11 cellular contexts compared by ENCODE assay signal in genomic region chr10:100737359-100738054, GRCh38. TPM values are rescaled to one million over a fixed set of nuclear protein-coding genes. Genes with fewer than 3 reads are reported as not detected.
DNase-seq lines count a peak whose midpoint lies in the region; ATAC-seq and TF ChIP-seq lines count a peak whose summit lies in the region.
"Had no signal": no experiment of that assay in that cellular context is flagged by ENCODE, and none has a peak within 500 bp of the region (broad histone marks: within the 10 kb centered on the region; RNA-seq: fewer than 3 reads in every experiment).

No MANE protein-coding gene starts in this region.

- peaks cover 94% of the 10 kb centered on the region for H3K27me3 Mint-ChIP-seq in T-helper 2 cell treated with Interferon-gamma antibody and Interleukin-4, amounts not matched to agents 5 μg/mL and 100 μg/mL, for 36 hours (ENCODE audit: low read depth)
- peaks cover 72% of the 10 kb centered on the region for H3K27me3 Mint-ChIP-seq in activated B cell treated with CpG ODN at 0.5 μM for 24 hours

- POLR2A ChIA-PET in activated B cell treated with CpG ODN at 0.5 μM for 24 hours (lab: Charles Lee) = no interaction called here

- no peak for TF ChIP-seq CTCF in activated B cell treated with CpG ODN at 0.5 μM for 24 hours (IDR thresholded peaks at IDR 0.05)

- CTCF ChIA-PET in activated B cell treated with CpG ODN at 0.5 μM for 24 hours (lab: Charles Lee) = no interaction called here

- H3K4me3 ChIP-seq in iPS-11a (ENCODE audit: low read depth, low read length) = peak overlapping the region; percentile 20
- H3K4me3 ChIP-seq in skin epidermis = peak overlapping the region in 4 of 7 experiments; percentile 5 to 24 (median 15)

- ATAC-seq in activated B cell treated with CpG ODN at 0.5 μM for 24 hours (ENCODE audit: low read depth) = no peak
- ATAC-seq: sciatic nerve had no signal

- H3K36me3 Mint-ChIP-seq in T-helper 2 cell treated with Interferon-gamma antibody and Interleukin-4, amounts not matched to agents 5 μg/mL and 100 μg/mL, for 36 hours (ENCODE audit: low read depth) = peaks cover 2% of the 10 kb centered on the region
- no peaks in the 10 kb centered on the region for H3K36me3 Mint-ChIP-seq in activated B cell treated with CpG ODN at 0.5 μM for 24 hours (ENCODE audit: low read depth)

- no peak overlapping the region for H3K27ac Mint-ChIP-seq in T-helper 2 cell treated with Interferon-gamma antibody and Interleukin-4, amounts not matched to agents 5 μg/mL and 100 μg/mL, for 36 hours
- no peak overlapping the region for H3K27ac Mint-ChIP-seq in activated B cell treated with CpG ODN at 0.5 μM for 24 hours

- no peaks in the 10 kb centered on the region for H3K9me3 Mint-ChIP-seq in T-helper 2 cell treated with Interferon-gamma antibody and Interleukin-4, amounts not matched to agents 5 μg/mL and 100 μg/mL, for 36 hours
- no peaks in the 10 kb centered on the region for H3K9me3 Mint-ChIP-seq in activated B cell treated with CpG ODN at 0.5 μM for 24 hours

- peak overlapping the region; percentile 75 for H3K4me3 Mint-ChIP-seq in T-helper 2 cell treated with Interferon-gamma antibody and Interleukin-4, amounts not matched to agents 5 μg/mL and 100 μg/mL, for 36 hours
- peak overlapping the region; percentile 67 for H3K4me3 Mint-ChIP-seq in activated B cell treated with CpG ODN at 0.5 μM for 24 hours

- peaks cover 6% of the 10 kb centered on the region for H3K4me1 Mint-ChIP-seq in T-helper 2 cell treated with Interferon-gamma antibody and Interleukin-4, amounts not matched to agents 5 μg/mL and 100 μg/mL, for 36 hours (ENCODE audit: low read depth)
- H3K4me1 Mint-ChIP-seq in activated B cell treated with CpG ODN at 0.5 μM for 24 hours = peaks cover 27% of the 10 kb centered on the region

- intact Hi-C loops in activated B cell treated with CpG ODN at 0.5 μM for 24 hours (cut with micrococcal nuclease) = no loop called here

- H3K27ac ChIP-seq in skin epidermis = no peak overlapping the region

- no peak for DNase-seq in T-helper 2 cell treated with Interferon-gamma antibody and Interleukin-4, amounts not matched to agents 5 μg/mL and 100 μg/mL, for 36 hours (ENCODE audit: low spot score)
- no peak for DNase-seq in T-helper 2 cell
- no peak for DNase-seq in activated B cell treated with CpG ODN at 0.5 μM for 24 hours
- DNase-seq in anterior cingulate cortex (lab: John Stamatoyannopoulos, UW) = no peak
- no peak for DNase-seq in COLO668 (lab: John Stamatoyannopoulos, UW; ENCODE audit: unreplicated experiment)
- DNase-seq in NCI-H82 (lab: John Stamatoyannopoulos, UW) = no peak
- DNase-seq: aorta had no signal

RNA-seq across cellular contexts. Expression of gene PAX2, which starts 7.9 kb away (rescaled TPM):
- not detected in 2 replicates for total RNA-seq in activated B cell treated with CpG ODN at 0.5 μM for 24 hours
- total RNA-seq: aorta; sciatic nerve; T-helper 1 cell treated with Interleukin-12 subunit alpha and Interleukin-12 subunit beta and Interleukin-4 antibody, amounts not matched to agents 30 ng/mL and 1 ng/mL, for 36 hours had no signal
